ENCODE assay signal across 1 cellular context in genomic region chr11:33158596-33158995, GRCh38.
TF ChIP-seq lines count a peak whose summit lies in the region.

No MANE protein-coding gene starts in this region.

TF ChIP-seq in SK-N-SH, 30 proteins besides CTCF, POLR2A, EP300 and RAD21 (continued from another document):
- TF ChIP-seq ZBTB33 (IDR thresholded peaks at IDR 0.05; ENCODE audit: borderline replicate concordance, low read depth) (no peak), ELF1 (IDR thresholded peaks at IDR 0.05) (no peak), RXRA (IDR thresholded peaks at IDR 0.05; ENCODE audit: borderline replicate concordance, low read depth) (no peak), NFIC (IDR thresholded peaks at IDR 0.05; ENCODE audit: borderline replicate concordance) (no peak), FOXM1 (IDR thresholded peaks at IDR 0.05; ENCODE audit: low read depth) (no peak), TAF1 (IDR thresholded peaks at IDR 0.05; ENCODE audit: borderline replicate concordance, low read depth, low read length) (no peak), TEAD4 (IDR thresholded peaks at IDR 0.05; ENCODE audit: borderline replicate concordance, insufficient read depth) (no peak), EZH2phosphoT487 (IDR thresholded peaks at IDR 0.05; ENCODE audit: borderline replicate concordance, low read depth) (no peak), RFX5 (IDR thresholded peaks at IDR 0.05; ENCODE audit: low read length) (no peak), POLR2AphosphoS5 (IDR thresholded peaks at IDR 0.05; ENCODE audit: low read depth, low read length) (no peak), GABPA (IDR thresholded peaks at IDR 0.05; ENCODE audit: low read depth) (no peak), FOXJ3 (CRISPR knock-in tag; IDR thresholded peaks at IDR 0.05) (no peak), FOSL2 (IDR thresholded peaks at IDR 0.05; ENCODE audit: borderline replicate concordance, low read depth) (no peak), RCOR1 (IDR thresholded peaks at IDR 0.05; ENCODE audit: low read length) (no peak), USF2 (IDR thresholded peaks at IDR 0.05; ENCODE audit: borderline replicate concordance, low read depth, low read length) (no peak), USF1 (IDR thresholded peaks at IDR 0.05; ENCODE audit: borderline replicate concordance, low read depth) (no peak)
- TF ChIP-seq, protein P1, sequence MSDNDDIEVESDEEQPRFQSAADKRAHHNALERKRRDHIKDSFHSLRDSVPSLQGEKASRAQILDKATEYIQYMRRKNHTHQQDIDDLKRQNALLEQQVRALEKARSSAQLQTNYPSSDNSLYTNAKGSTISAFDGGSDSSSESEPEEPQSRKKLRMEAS (IDR thresholded peaks at IDR 0.05; ENCODE audit: low read depth), result no peak
